In the genomic region with DNA sequence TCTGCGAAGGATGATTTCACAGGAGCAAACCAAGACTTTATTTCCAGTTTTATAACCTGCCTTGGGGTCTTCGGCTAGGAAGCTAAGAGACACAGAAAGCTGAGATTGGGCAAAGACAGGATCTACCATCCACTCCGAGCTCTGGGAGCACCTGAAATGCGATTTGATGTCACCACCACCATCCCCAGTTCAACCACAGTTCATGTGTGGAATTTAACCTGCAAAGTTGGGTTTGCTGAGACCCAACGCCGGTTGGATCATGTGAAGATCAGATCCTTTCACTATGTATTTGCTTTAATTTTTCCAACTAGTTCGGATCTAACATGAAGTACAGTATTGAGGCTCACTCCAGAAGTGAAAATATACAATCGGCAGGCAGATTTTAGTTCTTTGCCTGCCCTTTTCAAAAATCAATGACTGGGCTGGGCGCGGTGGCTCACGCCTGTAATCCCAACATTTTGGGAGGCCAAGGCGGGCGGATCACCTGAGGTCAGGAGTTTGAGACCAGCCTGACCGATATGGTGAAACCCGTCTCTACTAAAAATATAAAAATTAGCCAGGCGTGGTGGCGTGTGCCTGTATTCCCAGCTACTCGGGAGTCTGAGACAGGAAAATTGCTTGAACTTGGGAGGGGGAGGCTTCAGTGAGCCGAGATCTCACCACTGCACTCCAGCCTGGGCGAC, we compare ENCODE assay signal across 10 cellular contexts. TPM values are rescaled to one million over a fixed set of nuclear protein-coding genes. Genes with fewer than 3 reads are reported as not detected.
DNase-seq lines count a peak whose midpoint lies in the region; TF ChIP-seq lines count a peak whose summit lies in the region.
"Had no signal": no experiment of that assay in that cellular context is flagged by ENCODE, and none has a peak within 500 bp of the region (broad histone marks: within the 10 kb centered on the region; RNA-seq: fewer than 3 reads in every experiment).

No MANE protein-coding gene starts in this region.

- no peak overlapping the region for H3K27ac ChIP-seq in breast epithelium
- peak overlapping the region; percentile 96 for H3K27ac ChIP-seq in RWPE1
- H3K27ac ChIP-seq in transverse colon: peak overlapping the region; percentile 95 to 98 (median 98)

- no peaks in the 10 kb centered on the region for H3K9me3 Mint-ChIP-seq in MCF 10A (ENCODE audit: unreplicated experiment)

- H3K27ac Mint-ChIP-seq in MCF 10A (ENCODE audit: low read depth, unreplicated experiment): no peak overlapping the region

- peaks cover 7% of the 10 kb centered on the region in 2 donors for H3K4me1 ChIP-seq in breast epithelium
- H3K4me1 ChIP-seq in transverse colon: peaks cover 10 to 32% (median 24%) of the 10 kb centered on the region in 4 donors

- no TSS peak for BruUV-seq in MCF 10A (replicated peaks; lab: Mats Ljungman, UMichigan)

- TF ChIP-seq CTCF in MCF 10A (IDR thresholded peaks at IDR 0.05; ENCODE audit: unreplicated experiment) (no peak), breast epithelium (IDR thresholded peaks at IDR 0.05) (no peak), RWPE1 (conservative IDR thresholded peaks at IDR 0.05; ENCODE audit: low read depth) (no peak), transverse colon (IDR thresholded peaks at IDR 0.05) (no peak)

- 81 to 94% methylated on average over 6 to 20 of the region's 20 CpGs for WGBS in transverse colon (ENCODE audit: low coverage in 1 of 2), 2 donors

- TF ChIP-seq POLR2A in breast epithelium (IDR thresholded peaks at IDR 0.05) (no peak), transverse colon (IDR thresholded peaks at IDR 0.05) (no peak)

- H3K9me3 ChIP-seq in breast epithelium: no peaks in the 10 kb centered on the region
- no peaks in the 10 kb centered on the region for H3K9me3 ChIP-seq in iPS-18c (ENCODE audit: control insufficient read depth, insufficient read depth, low read length)
- H3K9me3 ChIP-seq in transverse colon: no peaks in the 10 kb centered on the region
- H3K9me3 ChIP-seq: mucosa of descending colon had no signal

- DNase-seq in MCF 10A (ENCODE audit: unreplicated experiment) (no peak), breast epithelium (ENCODE audit: low spot score in 2 of 2) (no peak), RWPE1 (ENCODE audit: low spot score) (no peak), transverse colon (no peak), NCI-H82 treated with DMSO at 0.1 percent for 48 hours (lab: John Stamatoyannopoulos, UW; ENCODE audit: unreplicated experiment) (no peak), NCI-H1105 (lab: John Stamatoyannopoulos, UW) (no peak)
- no peak for DNase-seq in stimulated activated CD4-positive, alpha-beta T cell treated with anti-CD3 and anti-CD28 coated beads, Interleukin-12 subunit alpha, Interleukin-12 subunit beta, amount 100 ng/mL, for 4 hours
- DNase-seq: NCI-H1436 treated with DMSO at 0.1 percent for 48 hours had no signal

- no peaks in the 10 kb centered on the region for H3K27me3 Mint-ChIP-seq in MCF 10A (ENCODE audit: insufficient read depth, unreplicated experiment)

- intact Hi-C loops in MCF 10A (cut with micrococcal nuclease): loop anchor here (5.0 kb wide), 1 partner anchor 109 kb away; no protein-coding TSS in a partner anchor
- intact Hi-C loops in breast epithelium (cut with DNase I; ENCODE audit: low total_unique reads): no loop called here
- intact Hi-C loops in transverse colon (cut with DNase I; ENCODE audit: low total_unique reads): no loop called here

- no peaks in the 10 kb centered on the region for H3K36me3 Mint-ChIP-seq in MCF 10A (ENCODE audit: insufficient read depth, unreplicated experiment)

- H3K4me3 ChIP-seq in breast epithelium: no peak overlapping the region
- peak overlapping the region; percentile 31; the same call in 1 of the 2 replicates for H3K4me3 ChIP-seq in iPS-18c (ENCODE audit: insufficient read depth, low read depth, low read length)
- peak overlapping the region in 1 of 4 donors; percentile 80 for H3K4me3 ChIP-seq in transverse colon

- H3K27me3 ChIP-seq in breast epithelium (no peaks in the 10 kb centered on the region), transverse colon (no peaks in the 10 kb centered on the region)

- no peak for TF ChIP-seq EP300 in transverse colon (IDR thresholded peaks at IDR 0.05; ENCODE audit: low read depth)

- H3K4me1 Mint-ChIP-seq in MCF 10A (ENCODE audit: insufficient read depth, unreplicated experiment): peaks cover 17% of the 10 kb centered on the region

- in situ Hi-C loops in transverse colon (cut with MboI; ENCODE audit: low pct_ligation_motif_present in 1 of 4, low pct_unique_long_range_greater_than_20kb in 1 of 4, low sequenced_read_pairs in 3 of 4): loop anchor here in 1 of 4 donors (25.0 kb wide), 1 partner anchor 114 kb away; no protein-coding TSS in a partner anchor

- CTCF ChIA-PET in MCF 10A (lab: Yijun Ruan, JAX) (interaction anchor here (0.5 to 5.4 kb wide), 4 partner anchors 12 to 36 kb away, joined by 3 to 68 read pairs (median 9); no protein-coding TSS in a partner anchor), RWPE1 (lab: Yijun Ruan, JAX) (interaction anchor here (0.7 kb wide), 1 partner anchor 25 kb away, joined by 3 read pairs; no protein-coding TSS in a partner anchor)

- H3K36me3 ChIP-seq in breast epithelium: no peaks in the 10 kb centered on the region
- H3K36me3 ChIP-seq in transverse colon: no peaks in the 10 kb centered on the region

- peak overlapping the region; percentile 88 for H3K4me3 Mint-ChIP-seq in MCF 10A (ENCODE audit: unreplicated experiment)

- POLR2A ChIA-PET in MCF 10A (lab: Yijun Ruan, JAX): interaction anchor here (0.6 to 4.3 kb wide), 11 partner anchors 9 to 263 kb away, joined by 3 to 34 read pairs (median 5); a partner anchor contains a TSS
- POLR2A ChIA-PET in RWPE1 (lab: Yijun Ruan, JAX; ENCODE audit: low non-redundant PET): no interaction called here

RNA-seq across cellular contexts. Expression of a gene that starts 1.4 kb away (rescaled TPM):
- total RNA-seq in MCF 10A (2022) (58.3 and 69.2 TPM in 2 replicates), breast epithelium (10 to 100 TPM; 11.4 to 22.7 (median 12.5) TPM), transverse colon (100 to 1,000 TPM in 1 of 4 donors, 10 to 100 TPM in 3; 31.4 to 130 (median 56.6) TPM)

RNA-seq across cellular contexts. Expression of a gene that starts 39.2 kb away (rescaled TPM):
- total RNA-seq in MCF 10A (2022) (31.6 and 32.8 TPM in 2 replicates), breast epithelium (10 to 100 TPM; 23.6 to 48.8 (median 24.5) TPM), transverse colon (100 to 1,000 TPM in 1 of 4 donors, 10 to 100 TPM in 3; 72.6 to 138 (median 82.3) TPM)

Comparison
In these comparisons a context has a peak if more than half of its experiments do, and no peak if none do; other contexts are left out.
1. H3K27ac ChIP-seq: peak in RWPE1 (single experiment) and transverse colon (4 of 4); none in breast epithelium (0 of 2).